In genomic region chr2:72325592-72326422, GRCh38 we compare ENCODE assay signal across 8 cellular contexts.
A peak's percentile ranks its signal among the peaks of the same experiment; 100 is the strongest.
DNase-seq lines count a peak whose midpoint lies in the region; ATAC-seq and TF ChIP-seq lines count a peak whose summit lies in the region.

No MANE protein-coding gene starts in this region.

- no peak overlapping the region for H3K27ac ChIP-seq in effector memory CD4-positive, alpha-beta T cell (ENCODE audit: insufficient read depth, low read length, poor library complexity, severe bottlenecking)

- H3K4me3 ChIP-seq in effector memory CD4-positive, alpha-beta T cell (ENCODE audit: insufficient read depth, low read depth, low read length, poor library complexity, severe bottlenecking): no peak overlapping the region

- peaks cover 4% of the 10 kb centered on the region for H3K36me3 ChIP-seq in effector memory CD4-positive, alpha-beta T cell (ENCODE audit: control insufficient read depth, insufficient read depth, low read length)

- peak; percentile 74 for ATAC-seq in GM18508 (IDR thresholded peaks at IDR 0.05; ENCODE audit: insufficient read depth, unreplicated experiment)
- ATAC-seq in HG03460 (IDR thresholded peaks at IDR 0.05; ENCODE audit: unreplicated experiment): peak; percentile 75
- ATAC-seq in left lobe of liver: peak; percentile 99

- DNase-seq in AG09319 (ENCODE audit: extremely low read depth, low read depth) (no peak), amniotic epithelial cell (ENCODE audit: low read depth) (peak; percentile 21), left lobe of liver (ENCODE audit: low spot score) (peak; percentile 49), NCI-H774 (lab: John Stamatoyannopoulos, UW) (no peak), epidermal melanocyte (ENCODE audit: insufficient read length, low spot score) (no peak)
- DNase-seq in effector memory CD4-positive, alpha-beta T cell: no peak

- TF ChIP-seq CTCF in AG09319 (IDR thresholded peaks at IDR 0.05; ENCODE audit: low read depth, low read length): peak; percentile 57

- no peaks in the 10 kb centered on the region for H3K27me3 ChIP-seq in effector memory CD4-positive, alpha-beta T cell (replicated peaks; ENCODE audit: control insufficient read depth, insufficient read depth, low read length, poor library complexity, severe bottlenecking)

- H3K4me1 ChIP-seq in effector memory CD4-positive, alpha-beta T cell (ENCODE audit: control insufficient read depth, insufficient read depth, low read length, poor library complexity, severe bottlenecking): no peaks in the 10 kb centered on the region

- no peaks in the 10 kb centered on the region for H3K9me3 ChIP-seq in effector memory CD4-positive, alpha-beta T cell (ENCODE audit: control insufficient read depth, low read length)

Comparison
In these comparisons a context has a peak if more than half of its experiments do, and no peak if none do; other contexts are left out.
1. DNase-seq: peak in amniotic epithelial cell (single experiment) and left lobe of liver (single experiment); none in AG09319 (single experiment), NCI-H774 (single experiment), epidermal melanocyte (single experiment) and effector memory CD4-positive, alpha-beta T cell (0 of 3).
2. Peak in every context shown above with its lines, with median percentiles within 50 percentile points of each other: ATAC-seq.